ENCODE assay signal across 8 cellular contexts in the genomic region with DNA sequence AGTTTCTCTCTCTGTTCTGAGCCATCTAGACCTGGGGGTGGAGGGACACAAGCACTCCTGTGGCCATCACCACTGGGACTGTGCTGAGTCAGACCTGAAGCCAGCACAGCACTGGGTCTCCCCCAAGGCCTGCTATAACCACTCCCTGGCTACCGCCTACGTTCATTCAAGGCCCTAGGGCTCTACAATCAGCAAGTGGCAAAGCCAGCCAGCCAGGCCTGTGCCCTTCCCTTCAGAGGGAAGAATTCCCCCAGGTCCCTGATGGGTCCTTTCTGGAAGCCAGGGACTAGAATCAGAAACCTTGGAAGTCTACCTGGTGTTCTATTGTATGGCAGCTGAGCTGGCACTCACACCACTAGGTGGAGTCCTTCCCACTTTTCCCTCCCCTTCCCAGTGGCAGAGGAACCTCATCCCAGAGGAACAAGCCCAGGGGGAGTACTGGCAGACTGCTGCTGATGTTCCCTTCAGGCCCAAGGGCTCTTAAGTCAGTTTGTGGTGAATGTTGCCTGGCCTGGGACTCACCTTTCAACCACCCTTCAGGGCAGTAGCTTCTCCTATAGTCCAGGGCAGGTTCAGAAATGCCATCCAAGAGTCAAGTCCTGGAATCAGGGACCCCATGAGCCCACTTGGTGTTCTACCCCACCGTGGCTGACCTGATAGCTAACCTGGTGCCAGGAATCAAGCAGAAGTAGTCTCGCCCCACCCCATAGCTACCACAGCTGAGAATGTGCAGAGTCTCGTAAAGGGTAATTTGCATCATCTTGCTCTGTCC. TPM values are rescaled to one million over a fixed set of nuclear protein-coding genes. Genes with fewer than 3 reads are reported as not detected.
A peak's percentile ranks its signal among the peaks of the same experiment; 100 is the strongest.
DNase-seq lines count a peak whose midpoint lies in the region; ATAC-seq and TF ChIP-seq lines count a peak whose summit lies in the region.

No MANE protein-coding gene starts in this region.

- peak; percentile 50 for DNase-seq in activated CD8-positive, alpha-beta memory T cell treated with anti-CD3 and anti-CD28 coated beads, Interleukin-2, amount 10 ng/mL, durations not matched to agents 7 days and 5 days
- no peak for DNase-seq in activated CD8-positive, alpha-beta memory T cell treated with anti-CD3 and anti-CD28 coated beads, Interleukin-2, amount 50 U/mL, for 4 hours
- DNase-seq in fibroblast of pulmonary artery (ENCODE audit: low read depth) (peak; percentile 47), NCI-H2196 (lab: John Stamatoyannopoulos, UW; ENCODE audit: unreplicated experiment) (no peak), hippocampal formation (lab: John Stamatoyannopoulos, UW) (no peak)
- peak; percentile 28 for DNase-seq in stimulated activated naive CD8-positive, alpha-beta T cell treated with anti-CD3 and anti-CD28 coated beads, Interleukin-15, Interleukin-2, amounts not matched to agents 100 U/mL and 50 U/mL, for 24 hours

- H3K36me3 Mint-ChIP-seq in activated CD8-positive, alpha-beta memory T cell treated with anti-CD3 and anti-CD28 coated beads, Interleukin-2, amount 10 ng/mL, durations not matched to agents 7 days and 5 days: peaks cover 10% of the 10 kb centered on the region

- peaks cover 11% of the 10 kb centered on the region for H3K4me1 Mint-ChIP-seq in activated CD8-positive, alpha-beta memory T cell treated with anti-CD3 and anti-CD28 coated beads, Interleukin-2, amount 10 ng/mL, durations not matched to agents 7 days and 5 days

- no peaks in the 10 kb centered on the region for H3K9me3 ChIP-seq in OCI-LY1 (ENCODE audit: low read length)

- ATAC-seq in activated CD8-positive, alpha-beta memory T cell treated with anti-CD3 and anti-CD28 coated beads, Interleukin-2, amount 10 ng/mL, durations not matched to agents 7 days and 5 days: peak; percentile 51
- peak; percentile 66 for ATAC-seq in GM21737 (IDR thresholded peaks at IDR 0.05; ENCODE audit: unreplicated experiment)
- peak; percentile 76 for ATAC-seq in stimulated activated naive CD8-positive, alpha-beta T cell treated with anti-CD3 and anti-CD28 coated beads, Interleukin-15, Interleukin-2, amounts not matched to agents 100 U/mL and 50 U/mL, for 24 hours

- H3K4me2 ChIP-seq in OCI-LY1 (ENCODE audit: low read length): no peak overlapping the region

- H3F3A ChIP-seq in OCI-LY1 (ENCODE audit: insufficient read depth, low read length): no peaks in the 10 kb centered on the region

- no peaks in the 10 kb centered on the region for H3K9me3 Mint-ChIP-seq in activated CD8-positive, alpha-beta memory T cell treated with anti-CD3 and anti-CD28 coated beads, Interleukin-2, amount 10 ng/mL, durations not matched to agents 7 days and 5 days (ENCODE audit: low read depth)

- no peak overlapping the region for H3K4me3 ChIP-seq in OCI-LY1 (ENCODE audit: low read depth, low read length, poor library complexity, severe bottlenecking)
- no peak overlapping the region for H3K4me3 ChIP-seq in fibroblast of pulmonary artery (replicated peaks; ENCODE audit: low read depth, low read length)

- H3K27ac Mint-ChIP-seq in activated CD8-positive, alpha-beta memory T cell treated with anti-CD3 and anti-CD28 coated beads, Interleukin-2, amount 10 ng/mL, durations not matched to agents 7 days and 5 days: no peak overlapping the region

- no peaks in the 10 kb centered on the region for H3K36me3 ChIP-seq in OCI-LY1 (ENCODE audit: insufficient read depth, low read length)

- H3K9ac ChIP-seq in OCI-LY1 (ENCODE audit: low read length): no peak overlapping the region

- no peaks in the 10 kb centered on the region for H3K27me3 Mint-ChIP-seq in activated CD8-positive, alpha-beta memory T cell treated with anti-CD3 and anti-CD28 coated beads, Interleukin-2, amount 10 ng/mL, durations not matched to agents 7 days and 5 days

- TF ChIP-seq CTCF in OCI-LY1 (IDR thresholded peaks at IDR 0.05; ENCODE audit: low read length): peak; percentile 62; the same call in 1 of the 2 replicates
- TF ChIP-seq CTCF in fibroblast of pulmonary artery (IDR thresholded peaks at IDR 0.05; ENCODE audit: low read length, missing control alignments): peak; percentile 78

- no peak overlapping the region for H3K27ac ChIP-seq in OCI-LY1 (ENCODE audit: low read depth, low read length, poor library complexity, severe bottlenecking)

- no peak overlapping the region for H3K4me3 Mint-ChIP-seq in activated CD8-positive, alpha-beta memory T cell treated with anti-CD3 and anti-CD28 coated beads, Interleukin-2, amount 10 ng/mL, durations not matched to agents 7 days and 5 days

- CTCF ChIA-PET in activated CD8-positive, alpha-beta memory T cell treated with anti-CD3 and anti-CD28 coated beads, Interleukin-2, amount 10 ng/mL, durations not matched to agents 7 days and 5 days (lab: Charles Lee): interaction anchor here (0.6 to 0.9 kb wide), 3 partner anchors 13 to 121 kb away, joined by 3 to 4 read pairs (median 3); no protein-coding TSS in a partner anchor

- H3K9me2 ChIP-seq in OCI-LY1 (ENCODE audit: low read depth, low read length): no peaks in the 10 kb centered on the region

- no peaks in the 10 kb centered on the region for H4K20me1 ChIP-seq in OCI-LY1 (ENCODE audit: insufficient read depth, low read length)

- no peaks in the 10 kb centered on the region for H3K4me1 ChIP-seq in OCI-LY1 (ENCODE audit: insufficient read depth, low read length, severe bottlenecking)

- no peak overlapping the region for H2AFZ ChIP-seq in OCI-LY1 (ENCODE audit: low read length)

- no peaks in the 10 kb centered on the region; the same call in 1 of the 2 replicates for H3K27me3 ChIP-seq in OCI-LY1 (ENCODE audit: insufficient read depth, low read length)

- no peaks in the 10 kb centered on the region for H3K79me2 ChIP-seq in OCI-LY1 (ENCODE audit: insufficient read depth, low read length)

RNA-seq across cellular contexts. Expression of a gene that starts 20.0 kb away (rescaled TPM):
- total RNA-seq in activated CD8-positive, alpha-beta memory T cell treated with anti-CD3 and anti-CD28 coated beads, Interleukin-2, amount 10 ng/mL, durations not matched to agents 7 days and 5 days: 1 to 10 TPM; 5.1 to 6.1 TPM

Comparison
In these comparisons a context has a peak if more than half of its experiments do, and no peak if none do; other contexts are left out.
1. DNase-seq: peak in activated CD8-positive, alpha-beta memory T cell treated with anti-CD3 and anti-CD28 coated beads, Interleukin-2, amount 10 ng/mL, durations not matched to agents 7 days and 5 days (single experiment), fibroblast of pulmonary artery (single experiment) and stimulated activated naive CD8-positive, alpha-beta T cell treated with anti-CD3 and anti-CD28 coated beads, Interleukin-15, Interleukin-2, amounts not matched to agents 100 U/mL and 50 U/mL, for 24 hours (single experiment); none in activated CD8-positive, alpha-beta memory T cell treated with anti-CD3 and anti-CD28 coated beads, Interleukin-2, amount 50 U/mL, for 4 hours (single experiment), NCI-H2196 (single experiment) and hippocampal formation (0 of 2).
2. Peak in every context shown above with its lines, with median percentiles within 50 percentile points of each other: ATAC-seq.